ENCODE assay signal across 1 cellular context in the genomic region with DNA sequence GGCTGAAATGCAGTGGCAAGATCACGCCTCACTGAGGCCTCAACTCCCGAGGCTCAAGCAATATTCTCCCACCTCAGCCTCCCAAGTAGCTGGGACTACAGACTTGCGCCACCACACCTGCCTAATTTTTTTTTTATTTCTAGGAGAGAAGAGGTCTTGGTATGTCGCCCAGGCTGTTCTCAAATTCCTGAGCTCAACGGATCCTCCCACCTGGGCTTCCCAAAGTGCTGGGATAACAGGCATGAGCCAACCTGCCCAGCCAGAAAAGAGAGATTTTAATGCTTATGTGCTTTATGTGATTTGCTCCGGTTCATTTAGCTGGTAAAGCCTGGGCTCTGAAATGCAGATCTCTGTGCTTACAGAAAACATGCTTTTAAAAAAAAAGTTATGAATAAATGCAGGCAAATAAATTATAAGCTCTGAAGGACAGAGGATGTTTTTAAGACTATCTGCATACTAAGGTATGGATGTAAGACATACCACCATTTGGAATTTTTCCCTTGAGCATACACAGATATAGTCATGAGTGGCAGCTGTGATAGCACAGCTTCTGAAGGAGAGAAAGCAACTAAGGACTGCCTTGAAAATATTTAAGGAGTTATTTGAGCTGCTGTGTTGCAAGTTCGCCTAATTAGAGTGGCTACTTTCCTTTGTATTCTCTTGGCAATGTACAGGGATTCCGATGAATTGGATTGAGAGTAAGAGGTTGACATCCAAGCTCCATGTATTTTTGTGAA.
TF ChIP-seq lines count a peak whose summit lies in the region.

No MANE protein-coding gene starts in this region.

TF ChIP-seq in GM23338, 12 proteins besides CTCF, POLR2A, EP300 and RAD21 (continued from another document):
- TF ChIP-seq, protein P1, sequence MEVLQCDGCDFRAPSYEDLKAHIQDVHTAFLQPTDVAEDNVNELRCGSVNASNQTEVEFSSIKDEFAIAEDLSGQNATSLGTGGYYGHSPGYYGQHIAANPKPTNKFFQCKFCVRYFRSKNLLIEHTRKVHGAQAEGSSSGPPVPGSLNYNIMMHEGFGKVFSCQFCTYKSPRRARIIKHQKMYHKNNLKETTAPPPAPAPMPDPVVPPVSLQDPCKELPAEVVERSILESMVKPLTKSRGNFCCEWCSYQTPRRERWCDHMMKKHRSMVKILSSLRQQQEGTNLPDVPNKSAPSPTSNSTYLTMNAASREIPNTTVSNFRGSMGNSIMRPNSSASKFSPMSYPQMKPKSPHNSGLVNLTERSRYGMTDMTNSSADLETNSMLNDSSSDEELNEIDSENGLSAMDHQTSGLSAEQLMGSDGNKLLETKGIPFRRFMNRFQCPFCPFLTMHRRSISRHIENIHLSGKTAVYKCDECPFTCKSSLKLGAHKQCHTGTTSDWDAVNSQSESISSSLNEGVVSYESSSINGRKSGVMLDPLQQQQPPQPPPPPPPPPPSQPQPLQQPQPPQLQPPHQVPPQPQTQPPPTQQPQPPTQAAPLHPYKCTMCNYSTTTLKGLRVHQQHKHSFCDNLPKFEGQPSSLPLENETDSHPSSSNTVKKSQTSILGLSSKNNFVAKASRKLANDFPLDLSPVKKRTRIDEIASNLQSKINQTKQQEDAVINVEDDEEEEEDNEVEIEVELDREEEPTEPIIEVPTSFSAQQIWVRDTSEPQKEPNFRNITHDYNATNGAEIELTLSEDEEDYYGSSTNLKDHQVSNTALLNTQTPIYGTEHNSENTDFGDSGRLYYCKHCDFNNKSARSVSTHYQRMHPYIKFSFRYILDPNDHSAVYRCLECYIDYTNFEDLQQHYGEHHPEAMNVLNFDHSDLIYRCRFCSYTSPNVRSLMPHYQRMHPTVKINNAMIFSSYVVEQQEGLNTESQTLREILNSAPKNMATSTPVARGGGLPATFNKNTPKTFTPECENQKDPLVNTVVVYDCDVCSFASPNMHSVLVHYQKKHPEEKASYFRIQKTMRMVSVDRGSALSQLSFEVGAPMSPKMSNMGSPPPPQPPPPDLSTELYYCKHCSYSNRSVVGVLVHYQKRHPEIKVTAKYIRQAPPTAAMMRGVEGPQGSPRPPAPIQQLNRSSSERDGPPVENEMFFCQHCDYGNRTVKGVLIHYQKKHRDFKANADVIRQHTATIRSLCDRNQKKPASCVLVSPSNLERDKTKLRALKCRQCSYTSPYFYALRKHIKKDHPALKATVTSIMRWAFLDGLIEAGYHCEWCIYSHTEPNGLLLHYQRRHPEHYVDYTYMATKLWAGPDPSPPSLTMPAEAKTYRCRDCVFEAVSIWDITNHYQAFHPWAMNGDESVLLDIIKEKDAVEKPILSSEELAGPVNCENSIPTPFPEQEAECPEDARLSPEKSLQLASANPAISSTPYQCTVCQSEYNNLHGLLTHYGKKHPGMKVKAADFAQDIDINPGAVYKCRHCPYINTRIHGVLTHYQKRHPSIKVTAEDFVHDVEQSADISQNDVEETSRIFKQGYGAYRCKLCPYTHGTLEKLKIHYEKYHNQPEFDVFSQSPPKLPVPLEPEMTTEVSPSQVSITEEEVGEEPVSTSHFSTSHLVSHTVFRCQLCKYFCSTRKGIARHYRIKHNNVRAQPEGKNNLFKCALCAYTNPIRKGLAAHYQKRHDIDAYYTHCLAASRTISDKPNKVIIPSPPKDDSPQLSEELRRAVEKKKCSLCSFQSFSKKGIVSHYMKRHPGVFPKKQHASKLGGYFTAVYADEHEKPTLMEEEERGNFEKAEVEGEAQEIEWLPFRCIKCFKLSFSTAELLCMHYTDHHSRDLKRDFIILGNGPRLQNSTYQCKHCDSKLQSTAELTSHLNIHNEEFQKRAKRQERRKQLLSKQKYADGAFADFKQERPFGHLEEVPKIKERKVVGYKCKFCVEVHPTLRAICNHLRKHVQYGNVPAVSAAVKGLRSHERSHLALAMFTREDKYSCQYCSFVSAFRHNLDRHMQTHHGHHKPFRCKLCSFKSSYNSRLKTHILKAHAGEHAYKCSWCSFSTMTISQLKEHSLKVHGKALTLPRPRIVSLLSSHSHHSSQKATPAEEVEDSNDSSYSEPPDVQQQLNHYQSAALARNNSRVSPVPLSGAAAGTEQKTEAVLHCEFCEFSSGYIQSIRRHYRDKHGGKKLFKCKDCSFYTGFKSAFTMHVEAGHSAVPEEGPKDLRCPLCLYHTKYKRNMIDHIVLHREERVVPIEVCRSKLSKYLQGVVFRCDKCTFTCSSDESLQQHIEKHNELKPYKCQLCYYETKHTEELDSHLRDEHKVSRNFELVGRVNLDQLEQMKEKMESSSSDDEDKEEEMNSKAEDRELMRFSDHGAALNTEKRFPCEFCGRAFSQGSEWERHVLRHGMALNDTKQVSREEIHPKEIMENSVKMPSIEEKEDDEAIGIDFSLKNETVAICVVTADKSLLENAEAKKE (CRISPR knock-in tag; IDR thresholded peaks at IDR 0.05): no peak
- no peak for TF ChIP-seq ZNF331 (CRISPR knock-in tag; IDR thresholded peaks at IDR 0.05; ENCODE audit: low read depth)
- TF ChIP-seq POLR2AphosphoS5 (IDR thresholded peaks at IDR 0.05; ENCODE audit: low read depth): no peak
- TF ChIP-seq, protein P2, sequence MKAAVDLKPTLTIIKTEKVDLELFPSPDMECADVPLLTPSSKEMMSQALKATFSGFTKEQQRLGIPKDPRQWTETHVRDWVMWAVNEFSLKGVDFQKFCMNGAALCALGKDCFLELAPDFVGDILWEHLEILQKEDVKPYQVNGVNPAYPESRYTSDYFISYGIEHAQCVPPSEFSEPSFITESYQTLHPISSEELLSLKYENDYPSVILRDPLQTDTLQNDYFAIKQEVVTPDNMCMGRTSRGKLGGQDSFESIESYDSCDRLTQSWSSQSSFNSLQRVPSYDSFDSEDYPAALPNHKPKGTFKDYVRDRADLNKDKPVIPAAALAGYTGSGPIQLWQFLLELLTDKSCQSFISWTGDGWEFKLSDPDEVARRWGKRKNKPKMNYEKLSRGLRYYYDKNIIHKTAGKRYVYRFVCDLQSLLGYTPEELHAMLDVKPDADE (IDR thresholded peaks at IDR 0.05): no peak
- TF ChIP-seq EZH2 (IDR thresholded peaks at IDR 0.05; ENCODE audit: low read depth, unreplicated experiment): no peak
- TF ChIP-seq, protein P3, sequence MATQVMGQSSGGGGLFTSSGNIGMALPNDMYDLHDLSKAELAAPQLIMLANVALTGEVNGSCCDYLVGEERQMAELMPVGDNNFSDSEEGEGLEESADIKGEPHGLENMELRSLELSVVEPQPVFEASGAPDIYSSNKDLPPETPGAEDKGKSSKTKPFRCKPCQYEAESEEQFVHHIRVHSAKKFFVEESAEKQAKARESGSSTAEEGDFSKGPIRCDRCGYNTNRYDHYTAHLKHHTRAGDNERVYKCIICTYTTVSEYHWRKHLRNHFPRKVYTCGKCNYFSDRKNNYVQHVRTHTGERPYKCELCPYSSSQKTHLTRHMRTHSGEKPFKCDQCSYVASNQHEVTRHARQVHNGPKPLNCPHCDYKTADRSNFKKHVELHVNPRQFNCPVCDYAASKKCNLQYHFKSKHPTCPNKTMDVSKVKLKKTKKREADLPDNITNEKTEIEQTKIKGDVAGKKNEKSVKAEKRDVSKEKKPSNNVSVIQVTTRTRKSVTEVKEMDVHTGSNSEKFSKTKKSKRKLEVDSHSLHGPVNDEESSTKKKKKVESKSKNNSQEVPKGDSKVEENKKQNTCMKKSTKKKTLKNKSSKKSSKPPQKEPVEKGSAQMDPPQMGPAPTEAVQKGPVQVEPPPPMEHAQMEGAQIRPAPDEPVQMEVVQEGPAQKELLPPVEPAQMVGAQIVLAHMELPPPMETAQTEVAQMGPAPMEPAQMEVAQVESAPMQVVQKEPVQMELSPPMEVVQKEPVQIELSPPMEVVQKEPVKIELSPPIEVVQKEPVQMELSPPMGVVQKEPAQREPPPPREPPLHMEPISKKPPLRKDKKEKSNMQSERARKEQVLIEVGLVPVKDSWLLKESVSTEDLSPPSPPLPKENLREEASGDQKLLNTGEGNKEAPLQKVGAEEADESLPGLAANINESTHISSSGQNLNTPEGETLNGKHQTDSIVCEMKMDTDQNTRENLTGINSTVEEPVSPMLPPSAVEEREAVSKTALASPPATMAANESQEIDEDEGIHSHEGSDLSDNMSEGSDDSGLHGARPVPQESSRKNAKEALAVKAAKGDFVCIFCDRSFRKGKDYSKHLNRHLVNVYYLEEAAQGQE (IDR thresholded peaks at IDR 0.05; ENCODE audit: unreplicated experiment): no peak
- no peak for TF ChIP-seq CREB1 (CRISPR knock-in tag; IDR thresholded peaks at IDR 0.05; ENCODE audit: low read depth)
- TF ChIP-seq EZH2phosphoT487 (IDR thresholded peaks at IDR 0.05; ENCODE audit: unreplicated experiment): no peak
- no peak for TF ChIP-seq JUNB (IDR thresholded peaks at IDR 0.05; ENCODE audit: unreplicated experiment)
